ENCODE assay signal across 8 cellular contexts in genomic region chr11:116930177-116930576, GRCh38.
DNase-seq lines count a peak whose midpoint lies in the region; ATAC-seq and TF ChIP-seq lines count a peak whose summit lies in the region.

No MANE protein-coding gene starts in this region.

- TF ChIP-seq CTCF in fibroblast of mammary gland (conservative IDR thresholded peaks at IDR 0.05; ENCODE audit: control insufficient read depth, insufficient read depth, low read depth, low read length) = no peak

- no peaks in the 10 kb centered on the region; the same call in 1 of the 2 replicates for H3K9me3 ChIP-seq in SJCRH30 (replicated peaks)

- no peak overlapping the region for H3K27ac ChIP-seq in SJCRH30

- H3K9me3 Mint-ChIP-seq in activated CD4-positive, alpha-beta T cell treated with anti-CD3 and anti-CD28 coated beads, Interleukin-2, amount 10 ng/mL, durations not matched to agents 7 days and 5 days = peaks cover 11% of the 10 kb centered on the region

- intact Hi-C loops in sciatic nerve (cut with DNase I) = no loop called here

- CTCF ChIA-PET in activated CD4-positive, alpha-beta T cell treated with anti-CD3 and anti-CD28 coated beads, Interleukin-2, amount 10 ng/mL, durations not matched to agents 7 days and 5 days (lab: Charles Lee) = interaction anchor here (0.7 to 1.1 kb wide), 4 partner anchors 13 to 81 kb away, joined by 3 to 6 read pairs (median 4); no protein-coding TSS in a partner anchor

- peaks cover 37% of the 10 kb centered on the region for H3K36me3 Mint-ChIP-seq in activated CD4-positive, alpha-beta T cell treated with anti-CD3 and anti-CD28 coated beads, Interleukin-2, amount 10 ng/mL, durations not matched to agents 7 days and 5 days (ENCODE audit: low read depth)

- H3K27me3 ChIP-seq in SJCRH30 = no peaks in the 10 kb centered on the region

- peaks cover 82% of the 10 kb centered on the region for H3K4me1 Mint-ChIP-seq in activated CD4-positive, alpha-beta T cell treated with anti-CD3 and anti-CD28 coated beads, Interleukin-2, amount 10 ng/mL, durations not matched to agents 7 days and 5 days

- no peaks in the 10 kb centered on the region for H3K4me1 ChIP-seq in SJCRH30

- peak overlapping the region; percentile 72 for H3K4me3 Mint-ChIP-seq in activated CD4-positive, alpha-beta T cell treated with anti-CD3 and anti-CD28 coated beads, Interleukin-2, amount 10 ng/mL, durations not matched to agents 7 days and 5 days

- H3K36me3 ChIP-seq in SJCRH30 = peaks cover 3% of the 10 kb centered on the region; the same call in 1 of the 2 replicates

- DNase-seq in HCEC 1CT = peak; percentile 19
- peak; percentile 60 for DNase-seq in activated CD4-positive, alpha-beta T cell treated with anti-CD3 and anti-CD28 coated beads, Interleukin-2, amount 10 ng/mL, durations not matched to agents 7 days and 5 days
- DNase-seq in fibroblast of mammary gland (ENCODE audit: low read depth) = peak; percentile 32
- DNase-seq in sciatic nerve (ENCODE audit: low spot score) = no peak
- no peak for DNase-seq in NCI-H1092 treated with DMSO at 0.1 percent for 48 hours (lab: John Stamatoyannopoulos, UW)
- DNase-seq in HK-2 (ENCODE audit: unreplicated experiment) = no peak
- DNase-seq in SJCRH30 = no peak

- POLR2A ChIA-PET in activated CD4-positive, alpha-beta T cell treated with anti-CD3 and anti-CD28 coated beads, Interleukin-2, amount 10 ng/mL, durations not matched to agents 7 days and 5 days (lab: Charles Lee) = no interaction called here

- peak overlapping the region; percentile 92 for H3K27ac Mint-ChIP-seq in activated CD4-positive, alpha-beta T cell treated with anti-CD3 and anti-CD28 coated beads, Interleukin-2, amount 10 ng/mL, durations not matched to agents 7 days and 5 days

- H3K4me3 ChIP-seq in fibroblast of mammary gland (ENCODE audit: control insufficient read depth, low read depth, low read length) = no peak overlapping the region
- no peak overlapping the region for H3K4me3 ChIP-seq in SJCRH30

- H3K27me3 Mint-ChIP-seq in activated CD4-positive, alpha-beta T cell treated with anti-CD3 and anti-CD28 coated beads, Interleukin-2, amount 10 ng/mL, durations not matched to agents 7 days and 5 days = no peaks in the 10 kb centered on the region

- peak; percentile 55 for ATAC-seq in sciatic nerve
- no peak for ATAC-seq in GM19455 (IDR thresholded peaks at IDR 0.05; ENCODE audit: unreplicated experiment)

Comparison
In these comparisons a context has a peak if more than half of its experiments do, and no peak if none do; other contexts are left out.
1. DNase-seq: peak in HCEC 1CT (single experiment), activated CD4-positive, alpha-beta T cell treated with anti-CD3 and anti-CD28 coated beads, Interleukin-2, amount 10 ng/mL, durations not matched to agents 7 days and 5 days (single experiment) and fibroblast of mammary gland (single experiment); none in sciatic nerve (single experiment), NCI-H1092 treated with DMSO at 0.1 percent for 48 hours (single experiment), HK-2 (single experiment) and SJCRH30 (0 of 2).